ENCODE assay signal across 1 cellular context in genomic region chr2:232696609-232697058, GRCh38.
A peak's percentile ranks its signal among the peaks of the same experiment; 100 is the strongest.
TF ChIP-seq lines count a peak whose summit lies in the region.

No MANE protein-coding gene starts in this region.

TF ChIP-seq in HepG2, 621 proteins besides CTCF, POLR2A, EP300 and RAD21 (continued from another document and continues in another):
- TF ChIP-seq, protein P1, sequence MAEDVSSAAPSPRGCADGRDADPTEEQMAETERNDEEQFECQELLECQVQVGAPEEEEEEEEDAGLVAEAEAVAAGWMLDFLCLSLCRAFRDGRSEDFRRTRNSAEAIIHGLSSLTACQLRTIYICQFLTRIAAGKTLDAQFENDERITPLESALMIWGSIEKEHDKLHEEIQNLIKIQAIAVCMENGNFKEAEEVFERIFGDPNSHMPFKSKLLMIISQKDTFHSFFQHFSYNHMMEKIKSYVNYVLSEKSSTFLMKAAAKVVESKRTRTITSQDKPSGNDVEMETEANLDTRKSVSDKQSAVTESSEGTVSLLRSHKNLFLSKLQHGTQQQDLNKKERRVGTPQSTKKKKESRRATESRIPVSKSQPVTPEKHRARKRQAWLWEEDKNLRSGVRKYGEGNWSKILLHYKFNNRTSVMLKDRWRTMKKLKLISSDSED (CRISPR knock-in tag; IDR thresholded peaks at IDR 0.05) = no peak
- TF ChIP-seq, protein P2, sequence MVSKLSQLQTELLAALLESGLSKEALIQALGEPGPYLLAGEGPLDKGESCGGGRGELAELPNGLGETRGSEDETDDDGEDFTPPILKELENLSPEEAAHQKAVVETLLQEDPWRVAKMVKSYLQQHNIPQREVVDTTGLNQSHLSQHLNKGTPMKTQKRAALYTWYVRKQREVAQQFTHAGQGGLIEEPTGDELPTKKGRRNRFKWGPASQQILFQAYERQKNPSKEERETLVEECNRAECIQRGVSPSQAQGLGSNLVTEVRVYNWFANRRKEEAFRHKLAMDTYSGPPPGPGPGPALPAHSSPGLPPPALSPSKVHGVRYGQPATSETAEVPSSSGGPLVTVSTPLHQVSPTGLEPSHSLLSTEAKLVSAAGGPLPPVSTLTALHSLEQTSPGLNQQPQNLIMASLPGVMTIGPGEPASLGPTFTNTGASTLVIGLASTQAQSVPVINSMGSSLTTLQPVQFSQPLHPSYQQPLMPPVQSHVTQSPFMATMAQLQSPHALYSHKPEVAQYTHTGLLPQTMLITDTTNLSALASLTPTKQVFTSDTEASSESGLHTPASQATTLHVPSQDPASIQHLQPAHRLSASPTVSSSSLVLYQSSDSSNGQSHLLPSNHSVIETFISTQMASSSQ (IDR thresholded peaks at IDR 0.05; ENCODE audit: low read depth) = no peak
- TF ChIP-seq, protein P2 (CRISPR knock-in tag; IDR thresholded peaks at IDR 0.05; ENCODE audit: borderline replicate concordance) = no peak
- TF ChIP-seq, protein P3, sequence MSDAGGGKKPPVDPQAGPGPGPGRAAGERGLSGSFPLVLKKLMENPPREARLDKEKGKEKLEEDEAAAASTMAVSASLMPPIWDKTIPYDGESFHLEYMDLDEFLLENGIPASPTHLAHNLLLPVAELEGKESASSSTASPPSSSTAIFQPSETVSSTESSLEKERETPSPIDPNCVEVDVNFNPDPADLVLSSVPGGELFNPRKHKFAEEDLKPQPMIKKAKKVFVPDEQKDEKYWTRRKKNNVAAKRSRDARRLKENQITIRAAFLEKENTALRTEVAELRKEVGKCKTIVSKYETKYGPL (CRISPR knock-in tag; IDR thresholded peaks at IDR 0.05) = no peak
- TF ChIP-seq, protein P4, sequence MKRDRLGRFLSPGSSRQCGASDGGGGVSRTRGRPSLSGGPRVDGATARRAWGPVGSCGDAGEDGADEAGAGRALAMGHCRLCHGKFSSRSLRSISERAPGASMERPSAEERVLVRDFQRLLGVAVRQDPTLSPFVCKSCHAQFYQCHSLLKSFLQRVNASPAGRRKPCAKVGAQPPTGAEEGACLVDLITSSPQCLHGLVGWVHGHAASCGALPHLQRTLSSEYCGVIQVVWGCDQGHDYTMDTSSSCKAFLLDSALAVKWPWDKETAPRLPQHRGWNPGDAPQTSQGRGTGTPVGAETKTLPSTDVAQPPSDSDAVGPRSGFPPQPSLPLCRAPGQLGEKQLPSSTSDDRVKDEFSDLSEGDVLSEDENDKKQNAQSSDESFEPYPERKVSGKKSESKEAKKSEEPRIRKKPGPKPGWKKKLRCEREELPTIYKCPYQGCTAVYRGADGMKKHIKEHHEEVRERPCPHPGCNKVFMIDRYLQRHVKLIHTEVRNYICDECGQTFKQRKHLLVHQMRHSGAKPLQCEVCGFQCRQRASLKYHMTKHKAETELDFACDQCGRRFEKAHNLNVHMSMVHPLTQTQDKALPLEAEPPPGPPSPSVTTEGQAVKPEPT (CRISPR knock-in tag; IDR thresholded peaks at IDR 0.05; ENCODE audit: low read depth) = no peak
- TF ChIP-seq NPAS2 (CRISPR knock-in tag; IDR thresholded peaks at IDR 0.05; ENCODE audit: borderline replicate concordance) (no peak), ZBTB38 (CRISPR knock-in tag; IDR thresholded peaks at IDR 0.05) (no peak), ZNF296 (CRISPR knock-in tag; conservative IDR thresholded peaks at IDR 0.05) (no peak), ZNF816 (CRISPR knock-in tag; IDR thresholded peaks at IDR 0.05; ENCODE audit: borderline replicate concordance) (no peak), JARID2 (CRISPR knock-in tag; IDR thresholded peaks at IDR 0.05; ENCODE audit: insufficient replicate concordance) (no peak), ZNF567 (CRISPR knock-in tag; IDR thresholded peaks at IDR 0.05; ENCODE audit: borderline replicate concordance) (no peak), SKI (IDR thresholded peaks at IDR 0.05; ENCODE audit: partially characterized antibody) (no peak), TRAFD1 (CRISPR knock-in tag; IDR thresholded peaks at IDR 0.05; ENCODE audit: borderline replicate concordance) (no peak), SOX13 (IDR thresholded peaks at IDR 0.05) (no peak), SOX13 (CRISPR knock-in tag; conservative IDR thresholded peaks at IDR 0.05 in 1 of 2, IDR thresholded peaks at IDR 0.05 in 1 of 2) (no peak), PAX8 (CRISPR knock-in tag; IDR thresholded peaks at IDR 0.05; ENCODE audit: borderline replicate concordance) (no peak), MTF2 (CRISPR knock-in tag; IDR thresholded peaks at IDR 0.05; ENCODE audit: borderline replicate concordance) (0 out of 2 replicates have a peak, but pooled peaks have one; percentile 15), RARG (CRISPR knock-in tag; IDR thresholded peaks at IDR 0.05; ENCODE audit: low read depth) (no peak), AGO1 (IDR thresholded peaks at IDR 0.05; ENCODE audit: low read depth, low read length, poor library complexity, severe bottlenecking) (no peak), CCAR2 (optimal IDR thresholded peaks at IDR 0.05; ENCODE audit: low read depth, low read length) (no peak), ZNF207 (IDR thresholded peaks at IDR 0.05; ENCODE audit: borderline replicate concordance) (no peak), ZNF557 (CRISPR knock-in tag; IDR thresholded peaks at IDR 0.05) (no peak), U2AF2 (IDR thresholded peaks at IDR 0.05; ENCODE audit: low read depth, low read length) (no peak), POLR2G (IDR thresholded peaks at IDR 0.05; ENCODE audit: low read depth, low read length) (peak; percentile 91), FOXM1 (CRISPR knock-in tag; IDR thresholded peaks at IDR 0.05) (no peak), ZSCAN25 (CRISPR knock-in tag; IDR thresholded peaks at IDR 0.05) (no peak), ZBTB20 (CRISPR knock-in tag; IDR thresholded peaks at IDR 0.05; ENCODE audit: borderline replicate concordance, low read depth) (0 out of 2 replicates have a peak, but pooled peaks have one; percentile 14), ELF4 (CRISPR knock-in tag; IDR thresholded peaks at IDR 0.05; ENCODE audit: borderline replicate concordance) (no peak), HNRNPL (IDR thresholded peaks at IDR 0.05; ENCODE audit: low read depth, low read length) (no peak), ZNF33A (CRISPR knock-in tag; IDR thresholded peaks at IDR 0.05; ENCODE audit: borderline replicate concordance) (0 out of 2 replicates have a peak, but pooled peaks have one; percentile 72), CEBPB (IDR thresholded peaks at IDR 0.05; ENCODE audit: borderline replicate concordance, low read depth, low read length) (no peak), GATAD2A (CRISPR knock-in tag; IDR thresholded peaks at IDR 0.05) (peak; percentile 52; the same call in 1 of the 2 replicates), NR2F2 (IDR thresholded peaks at IDR 0.05; ENCODE audit: borderline replicate concordance, low read depth) (no peak), FOXJ3 (CRISPR knock-in tag; IDR thresholded peaks at IDR 0.05; ENCODE audit: borderline replicate concordance) (peak; percentile 42; the same call in 1 of the 2 replicates), HHEX (CRISPR knock-in tag; IDR thresholded peaks at IDR 0.05) (no peak), ZSCAN9 (CRISPR knock-in tag; IDR thresholded peaks at IDR 0.05; ENCODE audit: borderline replicate concordance) (no peak), ZNF737 (CRISPR knock-in tag; IDR thresholded peaks at IDR 0.05; ENCODE audit: borderline replicate concordance) (no peak), MBD4 (IDR thresholded peaks at IDR 0.05; ENCODE audit: borderline replicate concordance, low read length) (no peak), ZNF782 (CRISPR knock-in tag; IDR thresholded peaks at IDR 0.05; ENCODE audit: borderline replicate concordance) (no peak), ZFP36L1 (CRISPR knock-in tag; IDR thresholded peaks at IDR 0.05) (no peak), HMG20B (CRISPR knock-in tag; conservative IDR thresholded peaks at IDR 0.05) (no peak), TIGD3 (CRISPR knock-in tag; IDR thresholded peaks at IDR 0.05; ENCODE audit: borderline replicate concordance) (0 out of 2 replicates have a peak, but pooled peaks have one; percentile 1)
- TF ChIP-seq, protein P5, sequence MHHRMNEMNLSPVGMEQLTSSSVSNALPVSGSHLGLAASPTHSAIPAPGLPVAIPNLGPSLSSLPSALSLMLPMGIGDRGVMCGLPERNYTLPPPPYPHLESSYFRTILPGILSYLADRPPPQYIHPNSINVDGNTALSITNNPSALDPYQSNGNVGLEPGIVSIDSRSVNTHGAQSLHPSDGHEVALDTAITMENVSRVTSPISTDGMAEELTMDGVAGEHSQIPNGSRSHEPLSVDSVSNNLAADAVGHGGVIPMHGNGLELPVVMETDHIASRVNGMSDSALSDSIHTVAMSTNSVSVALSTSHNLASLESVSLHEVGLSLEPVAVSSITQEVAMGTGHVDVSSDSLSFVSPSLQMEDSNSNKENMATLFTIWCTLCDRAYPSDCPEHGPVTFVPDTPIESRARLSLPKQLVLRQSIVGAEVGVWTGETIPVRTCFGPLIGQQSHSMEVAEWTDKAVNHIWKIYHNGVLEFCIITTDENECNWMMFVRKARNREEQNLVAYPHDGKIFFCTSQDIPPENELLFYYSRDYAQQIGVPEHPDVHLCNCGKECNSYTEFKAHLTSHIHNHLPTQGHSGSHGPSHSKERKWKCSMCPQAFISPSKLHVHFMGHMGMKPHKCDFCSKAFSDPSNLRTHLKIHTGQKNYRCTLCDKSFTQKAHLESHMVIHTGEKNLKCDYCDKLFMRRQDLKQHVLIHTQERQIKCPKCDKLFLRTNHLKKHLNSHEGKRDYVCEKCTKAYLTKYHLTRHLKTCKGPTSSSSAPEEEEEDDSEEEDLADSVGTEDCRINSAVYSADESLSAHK (CRISPR knock-in tag; IDR thresholded peaks at IDR 0.05; ENCODE audit: borderline replicate concordance) = no peak
- TF ChIP-seq, protein P6, sequence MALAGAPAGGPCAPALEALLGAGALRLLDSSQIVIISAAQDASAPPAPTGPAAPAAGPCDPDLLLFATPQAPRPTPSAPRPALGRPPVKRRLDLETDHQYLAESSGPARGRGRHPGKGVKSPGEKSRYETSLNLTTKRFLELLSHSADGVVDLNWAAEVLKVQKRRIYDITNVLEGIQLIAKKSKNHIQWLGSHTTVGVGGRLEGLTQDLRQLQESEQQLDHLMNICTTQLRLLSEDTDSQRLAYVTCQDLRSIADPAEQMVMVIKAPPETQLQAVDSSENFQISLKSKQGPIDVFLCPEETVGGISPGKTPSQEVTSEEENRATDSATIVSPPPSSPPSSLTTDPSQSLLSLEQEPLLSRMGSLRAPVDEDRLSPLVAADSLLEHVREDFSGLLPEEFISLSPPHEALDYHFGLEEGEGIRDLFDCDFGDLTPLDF (CRISPR knock-in tag; IDR thresholded peaks at IDR 0.05) = peak; percentile 54; the same call in 1 of the 2 replicates
- TF ChIP-seq, protein P7, sequence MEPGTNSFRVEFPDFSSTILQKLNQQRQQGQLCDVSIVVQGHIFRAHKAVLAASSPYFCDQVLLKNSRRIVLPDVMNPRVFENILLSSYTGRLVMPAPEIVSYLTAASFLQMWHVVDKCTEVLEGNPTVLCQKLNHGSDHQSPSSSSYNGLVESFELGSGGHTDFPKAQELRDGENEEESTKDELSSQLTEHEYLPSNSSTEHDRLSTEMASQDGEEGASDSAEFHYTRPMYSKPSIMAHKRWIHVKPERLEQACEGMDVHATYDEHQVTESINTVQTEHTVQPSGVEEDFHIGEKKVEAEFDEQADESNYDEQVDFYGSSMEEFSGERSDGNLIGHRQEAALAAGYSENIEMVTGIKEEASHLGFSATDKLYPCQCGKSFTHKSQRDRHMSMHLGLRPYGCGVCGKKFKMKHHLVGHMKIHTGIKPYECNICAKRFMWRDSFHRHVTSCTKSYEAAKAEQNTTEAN (CRISPR knock-in tag; conservative IDR thresholded peaks at IDR 0.05) = no peak
- TF ChIP-seq, protein P8, sequence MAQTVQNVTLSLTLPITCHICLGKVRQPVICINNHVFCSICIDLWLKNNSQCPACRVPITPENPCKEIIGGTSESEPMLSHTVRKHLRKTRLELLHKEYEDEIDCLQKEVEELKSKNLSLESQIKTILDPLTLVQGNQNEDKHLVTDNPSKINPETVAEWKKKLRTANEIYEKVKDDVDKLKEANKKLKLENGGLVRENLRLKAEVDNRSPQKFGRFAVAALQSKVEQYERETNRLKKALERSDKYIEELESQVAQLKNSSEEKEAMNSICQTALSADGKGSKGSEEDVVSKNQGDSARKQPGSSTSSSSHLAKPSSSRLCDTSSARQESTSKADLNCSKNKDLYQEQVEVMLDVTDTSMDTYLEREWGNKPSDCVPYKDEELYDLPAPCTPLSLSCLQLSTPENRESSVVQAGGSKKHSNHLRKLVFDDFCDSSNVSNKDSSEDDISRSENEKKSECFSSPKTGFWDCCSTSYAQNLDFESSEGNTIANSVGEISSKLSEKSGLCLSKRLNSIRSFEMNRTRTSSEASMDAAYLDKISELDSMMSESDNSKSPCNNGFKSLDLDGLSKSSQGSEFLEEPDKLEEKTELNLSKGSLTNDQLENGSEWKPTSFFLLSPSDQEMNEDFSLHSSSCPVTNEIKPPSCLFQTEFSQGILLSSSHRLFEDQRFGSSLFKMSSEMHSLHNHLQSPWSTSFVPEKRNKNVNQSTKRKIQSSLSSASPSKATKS (CRISPR knock-in tag; IDR thresholded peaks at IDR 0.05) = no peak
